ENCODE assay signal across 34 cellular contexts in genomic region chr5:98504488-98504887, GRCh38.
"Had no signal": no experiment of that assay in that cellular context is flagged by ENCODE, and none has a peak within 500 bp of the region (broad histone marks: within the 10 kb centered on the region; RNA-seq: fewer than 3 reads in every experiment).

No MANE protein-coding gene starts in this region.

- H3K36me3 ChIP-seq: ascending aorta, breast epithelium, Peyer's patch had no signal

- H3K9me3 ChIP-seq: ascending aorta, breast epithelium, Peyer's patch had no signal

- ATAC-seq: activated CD8-positive, alpha-beta T cell treated with anti-CD3 and anti-CD28 coated beads for 36 hours; activated T-cell treated with anti-CD3 and anti-CD28 coated beads, Interleukin-2, amount 50 U/mL, for 72 hours; activated T-helper 17 cell treated with anti-CD3 and anti-CD28 coated beads, Interleukin-2, amount 50 U/mL, for 72 hours; PC-3; Right ventricle myocardium inferior; SK-N-SH treated with all-trans-retinoic acid at 6 μM for 48 hours had no signal

- H3K27ac ChIP-seq: ascending aorta, breast epithelium, KMS-11, Peyer's patch, RWPE1, VCaP had no signal

- H3K4me2 ChIP-seq: KMS-11 had no signal

- H3K27me3 ChIP-seq: ascending aorta, breast epithelium, Peyer's patch had no signal

- H3K4me1 ChIP-seq: ascending aorta, breast epithelium had no signal

- DNase-seq: activated B cell treated with CpG ODN at 0.5 μM for 24 hours; activated CD4-positive, alpha-beta T cell treated with anti-CD3 and anti-CD28 coated beads for 48 hours; activated CD4-positive, CD25-positive, alpha-beta regulatory T cell treated with anti-CD3 and anti-CD28 coated beads, Interleukin-2, amount 50 U/mL, for 72 hours; activated CD8-positive, alpha-beta T cell treated with anti-CD3 and anti-CD28 coated beads for 36 hours; activated gamma-delta T cell; activated naive CD4-positive, alpha-beta T cell treated with Interleukin-2 at 50 U/mL for 16 hours; activated naive CD8-positive, alpha-beta T cell treated with anti-CD3 and anti-CD28 coated beads, Interleukin-2, amount 10 ng/mL, durations not matched to agents 7 days and 5 days; activated T-cell treated with anti-CD3 and anti-CD28 coated beads, Interleukin-2, amount 50 U/mL, for 1 hour; activated T-cell treated with anti-CD3 and anti-CD28 coated beads, Interleukin-2, amount 50 U/mL, for 72 hours; amygdala; MM.1S; MV-4-11; NCI-H1092; NCI-H1436 treated with DMSO at 0.1 percent for 48 hours; NCI-H1694 treated with DMSO at 0.1 percent for 48 hours; NCI-H2029; NCI-H345; NCI-H524 treated with DMSO at 0.1 percent for 48 hours; NK-92 treated with Interleukin-12 subunit alpha and Interleukin-12 subunit beta, amount 100 ng/mL, for 24 hours; PC-3; Peyer's patch; SIG-M5; SW 1271; T-helper 1 cell; T-helper 2 cell; T-helper 9 cell had no signal

- H3K9ac ChIP-seq: KMS-11 had no signal

- H3K4me3 ChIP-seq: ascending aorta, breast epithelium, Peyer's patch had no signal
